Comparison of ENCODE assay signal across 9 cellular contexts in the genomic region with DNA sequence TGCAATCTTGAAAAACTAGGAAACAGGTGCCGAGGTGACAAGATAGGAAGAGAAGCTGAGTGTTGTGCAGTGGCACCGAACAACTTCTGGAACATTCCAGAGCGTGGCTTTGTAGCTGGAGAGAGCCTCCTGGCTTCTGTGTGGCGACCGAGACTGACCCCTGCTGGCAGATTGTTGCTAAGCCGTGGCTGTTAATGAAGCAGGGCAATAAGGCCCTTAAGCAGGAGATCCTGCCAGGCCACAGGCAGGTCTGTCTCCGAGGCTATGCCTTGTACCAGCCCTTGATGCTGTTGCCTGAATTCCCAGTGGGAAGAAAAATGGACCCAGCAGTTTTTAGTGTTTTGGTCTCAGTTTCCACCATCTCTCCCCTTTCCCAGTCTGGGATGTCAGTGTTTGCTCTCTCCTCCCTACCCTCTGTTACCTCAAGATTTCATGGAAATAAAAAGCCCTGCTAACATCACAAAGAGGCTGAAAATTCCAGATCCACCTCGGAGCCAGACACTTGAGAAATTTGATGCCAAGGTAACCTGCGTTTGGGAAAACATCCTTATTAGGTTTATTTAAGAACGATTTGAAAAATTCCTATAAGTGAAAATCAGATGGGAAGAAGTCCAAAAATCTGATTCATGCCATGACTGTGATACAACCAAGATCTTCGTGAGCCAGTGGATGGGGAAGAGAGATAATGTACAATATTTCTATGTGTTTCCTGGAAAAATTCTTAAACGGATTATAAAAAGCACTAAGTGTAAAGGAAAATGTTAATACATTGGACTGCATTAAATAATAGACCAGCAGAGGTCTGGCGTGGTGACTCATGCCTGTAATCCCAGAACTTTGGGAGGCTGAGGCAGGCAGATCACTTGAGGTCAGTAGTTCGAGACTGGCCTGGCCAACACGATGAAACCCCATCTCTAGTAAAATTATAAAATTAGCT.
DNase-seq lines count a peak whose midpoint lies in the region; ATAC-seq and TF ChIP-seq lines count a peak whose summit lies in the region.
"Had no signal": no experiment of that assay in that cellular context is flagged by ENCODE, and none has a peak within 500 bp of the region (broad histone marks: within the 10 kb centered on the region; RNA-seq: fewer than 3 reads in every experiment).

No MANE protein-coding gene starts in this region.

- intact Hi-C loops in Right ventricle myocardium superior (cut with DNase I) (loop anchor here (5.0 kb wide), 1 partner anchor 310 kb away; no protein-coding TSS in a partner anchor), prostate gland (cut with DNase I) (loop anchor here (5.0 kb wide), 3 partner anchors 35 to 310 kb away; no protein-coding TSS in a partner anchor), aorta (cut with DNase I) (loop anchor here (2.0 to 5.0 kb wide), 2 partner anchors 310 to 313 kb away; no protein-coding TSS in a partner anchor)

- H3K27ac ChIP-seq in prostate gland (peak overlapping the region; percentile 7 to 19), aorta (ENCODE audit: low read depth in 1 of 2, low read length in 2 of 2) (no peak overlapping the region)

- no peak for TF ChIP-seq POLR2A in prostate gland (IDR thresholded peaks at IDR 0.05)

- peak; percentile 72 to 75 for ATAC-seq in activated naive CD4-positive, alpha-beta T cell treated with anti-CD3 and anti-CD28 coated beads, Interleukin-2, amount 50 U/mL, for 72 hours
- ATAC-seq in Right ventricle myocardium superior (ENCODE audit: poor library complexity), result peak; percentile 80
- ATAC-seq in aorta (ENCODE audit: low FRiP score), result peak; percentile 71

- no peaks in the 10 kb centered on the region for H3K36me3 ChIP-seq in prostate gland
- H3K36me3 ChIP-seq in aorta (ENCODE audit: control insufficient read depth in 1 of 2, insufficient read depth in 2 of 2, low read length in 1 of 2), result no peaks in the 10 kb centered on the region

- peaks cover 0 to 30% of the 10 kb centered on the region in 2 donors for H3K36me3 Mint-ChIP-seq in activated naive CD4-positive, alpha-beta T cell treated with anti-CD3 and anti-CD28 coated beads, Interleukin-2, amount 50 U/mL, for 72 hours

- peak; percentile 10 to 89 (median 66) for TF ChIP-seq CTCF in prostate gland (IDR thresholded peaks at IDR 0.05)

- H3K9me3 ChIP-seq in prostate gland, result no peaks in the 10 kb centered on the region
- H3K9me3 ChIP-seq in aorta (ENCODE audit: control insufficient read depth, low read length), result no peaks in the 10 kb centered on the region

- H3K9me3 Mint-ChIP-seq in activated naive CD4-positive, alpha-beta T cell treated with anti-CD3 and anti-CD28 coated beads, Interleukin-2, amount 50 U/mL, for 72 hours, result no peaks in the 10 kb centered on the region
- H3K9me3 Mint-ChIP-seq: activated naive CD4-positive, alpha-beta T cell treated with anti-CD3 and anti-CD28 coated beads, Interleukin-2, amount 50 U/mL, for 24 hours had no signal

- H3K27me3 ChIP-seq in prostate gland (replicated peaks; ENCODE audit: insufficient read depth) (no peaks in the 10 kb centered on the region), aorta (ENCODE audit: control insufficient read depth in 1 of 2, insufficient read depth in 2 of 2, low read length in 1 of 2) (no peaks in the 10 kb centered on the region)

- H3K4me1 ChIP-seq in prostate gland (replicated peaks) (no peaks in the 10 kb centered on the region), aorta (ENCODE audit: control insufficient read depth in 1 of 2, insufficient read depth in 2 of 2, low read length in 2 of 2) (no peaks in the 10 kb centered on the region)

- 44% methylated on average over 15 of the region's 15 CpGs for WGBS in prostate gland
- WGBS in aorta, 2 donors, result 43 to 44% methylated on average over 15 of the region's 15 CpGs

- peak overlapping the region; percentile 53 to 72 for H3K27ac Mint-ChIP-seq in activated naive CD4-positive, alpha-beta T cell treated with anti-CD3 and anti-CD28 coated beads, Interleukin-2, amount 50 U/mL, for 72 hours
- H3K27ac Mint-ChIP-seq: activated naive CD4-positive, alpha-beta T cell treated with anti-CD3 and anti-CD28 coated beads, Interleukin-2, amount 50 U/mL, for 24 hours had no signal

- DNase-seq in C1 segment of cervical spinal cord (lab: John Stamatoyannopoulos, UW), result peak in 11 of 14 donors; percentile 53 to 81 (median 74)
- peak; percentile 48 for DNase-seq in GM19240 (ENCODE audit: insufficient read length, low spot score)
- DNase-seq in HT1080 (ENCODE audit: low read depth), result peak; percentile 81
- DNase-seq in SK-N-DZ (ENCODE audit: low spot score), result peak; percentile 64
- peak; percentile 64 to 83 for DNase-seq in activated naive CD4-positive, alpha-beta T cell treated with anti-CD3 and anti-CD28 coated beads, Interleukin-2, amount 50 U/mL, for 72 hours (ENCODE audit: low spot score in 2 of 2)
- peak; percentile 82 for DNase-seq in Right ventricle myocardium superior
- DNase-seq in prostate gland (ENCODE audit: low spot score), result peak; percentile 57
- DNase-seq in aorta, result peak; percentile 82 to 92

- H3K4me3 ChIP-seq in prostate gland (no peak overlapping the region), aorta (ENCODE audit: low read length in 2 of 2) (no peak overlapping the region)

Comparison
In these comparisons a context has a peak if more than half of its experiments do, and no peak if none do; other contexts are left out.
1. H3K27ac ChIP-seq: peak in prostate gland (2 of 2); none in aorta (0 of 2).
2. Peak in every context shown above with its lines, with median percentiles within 50 percentile points of each other: DNase-seq and ATAC-seq.